ENCODE assay signal across 27 cellular contexts in the genomic region with DNA sequence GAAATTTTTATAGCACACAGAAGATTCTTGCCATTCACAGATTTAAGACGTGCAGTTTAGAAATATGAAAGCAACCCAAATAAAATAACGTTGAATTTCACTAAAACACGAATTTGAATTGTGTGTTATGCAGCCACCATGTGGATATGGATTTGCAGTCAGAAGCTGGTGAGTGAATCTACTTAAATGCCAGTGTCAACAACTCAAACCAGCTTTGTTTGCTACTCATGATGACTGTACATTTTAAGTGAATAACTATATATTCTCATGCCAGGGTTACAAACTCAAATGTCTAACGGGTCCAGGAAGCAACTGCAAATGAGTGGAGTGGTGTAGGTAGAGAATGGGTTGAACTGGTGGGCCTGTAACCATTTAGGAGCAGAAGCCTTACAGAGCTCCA.
"Had no signal": no experiment of that assay in that cellular context is flagged by ENCODE, and none has a peak within 500 bp of the region (broad histone marks: within the 10 kb centered on the region; RNA-seq: fewer than 3 reads in every experiment).

No MANE protein-coding gene starts in this region.

- H3K4me1 ChIP-seq: SJSA1 had no signal

- DNase-seq: activated B cell treated with CpG ODN at 0.5 μM for 24 hours; activated CD4-positive, alpha-beta T cell treated with anti-CD3 and anti-CD28 coated beads for 1 hour; activated CD4-positive, alpha-beta T cell treated with anti-CD3 and anti-CD28 coated beads, Interleukin-2, amount 10 ng/mL, durations not matched to agents 24 days and 14 days; activated CD4-positive, alpha-beta T cell treated with anti-CD3 and anti-CD28 coated beads, Interleukin-2, amount 50 U/mL, for 48 hours; activated CD8-positive, alpha-beta memory T cell treated with anti-CD3 and anti-CD28 coated beads, Interleukin-2, amount 10 ng/mL, durations not matched to agents 7 days and 5 days; activated effector memory CD4-positive, alpha-beta T cell treated with anti-CD3 and anti-CD28 coated beads, Interleukin-2, amount 50 U/mL, for 16 hours; activated naive CD4-positive, alpha-beta T cell treated with Interleukin-2 at 50 U/mL for 16 hours; activated naive CD8-positive, alpha-beta T cell treated with anti-CD3 and anti-CD28 coated beads, Interleukin-2, amount 50 U/mL, for 24 hours; activated T-cell treated with anti-CD3 and anti-CD28 coated beads, Interleukin-2, amount 50 U/mL, for 24 hours; amniotic stem cell; Kasumi-1; KBM-7; NCI-H1092; NCI-H1417; NCI-H1930; NCI-H2171; NCI-H345; NCI-H510A; NCI-H526 treated with DMSO at 0.1 percent for 48 hours; NCI-H82; Right ventricle myocardium superior; SW 1271 had no signal

- FAIRE-seq: astrocyte had no signal

- ATAC-seq: activated CD8-positive, alpha-beta memory T cell treated with anti-CD3 and anti-CD28 coated beads, Interleukin-2, amount 10 ng/mL, durations not matched to agents 7 days and 5 days; activated naive CD4-positive, alpha-beta T cell treated with anti-CD3 and anti-CD28 coated beads, Interleukin-2, amount 50 U/mL, for 72 hours; activated naive CD8-positive, alpha-beta T cell treated with anti-CD3 and anti-CD28 coated beads, Interleukin-2, amount 50 U/mL, for 24 hours; SK-N-SH treated with all-trans-retinoic acid at 6 μM for 48 hours had no signal

- H3K36me3 ChIP-seq: SJSA1 had no signal

- H3K27me3 ChIP-seq: SJSA1 had no signal

- H3K27ac ChIP-seq: RWPE1, SJSA1 had no signal

- H3K9me3 ChIP-seq: SJSA1 had no signal

- H3K4me3 ChIP-seq: SJSA1 had no signal
